Comparison of ENCODE assay signal across 31 cellular contexts in the genomic region with DNA sequence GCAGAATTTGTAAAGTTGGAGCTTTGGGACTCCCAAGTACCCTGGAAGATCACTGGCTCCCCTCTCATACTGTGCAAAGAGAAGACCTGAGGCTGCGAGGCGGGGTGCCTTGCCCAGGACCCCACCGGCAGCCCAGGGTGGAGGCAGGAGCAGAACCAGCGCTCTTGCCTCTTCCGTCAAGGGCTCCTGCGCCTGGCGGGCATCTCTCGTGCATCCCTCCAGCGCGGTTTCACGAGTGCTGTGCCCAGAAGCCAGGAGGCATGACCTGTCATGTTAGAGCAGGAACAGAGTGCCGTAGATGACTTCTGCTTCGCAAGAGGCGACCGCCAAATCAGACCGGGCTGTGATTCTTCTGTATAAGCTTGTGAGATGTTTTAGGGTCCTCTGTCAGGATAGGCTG.
"Had no signal": no experiment of that assay in that cellular context is flagged by ENCODE, and none has a peak within 500 bp of the region (broad histone marks: within the 10 kb centered on the region; RNA-seq: fewer than 3 reads in every experiment).

No MANE protein-coding gene starts in this region.

- H3K27me3 ChIP-seq: ascending aorta, breast epithelium, cardiac muscle cell, colonic mucosa, esophagus muscularis mucosa, foreskin keratinocyte, gastrocnemius medialis, heart left ventricle had no signal

- H3K36me3 Mint-ChIP-seq: activated CD4-positive, alpha-beta memory T cell treated with anti-CD3 and anti-CD28 coated beads for 36 hours; activated naive CD4-positive, alpha-beta T cell treated with anti-CD3 and anti-CD28 coated beads, Interleukin-2, amount 50 U/mL, for 24 hours; brain had no signal

- H3K27me3 Mint-ChIP-seq: activated CD4-positive, alpha-beta T cell treated with anti-CD3 and anti-CD28 coated beads, Interleukin-2, amount 10 ng/mL, durations not matched to agents 24 days and 14 days; activated naive CD4-positive, alpha-beta T cell treated with anti-CD3 and anti-CD28 coated beads, Interleukin-2, amount 50 U/mL, for 24 hours; activated naive CD8-positive, alpha-beta T cell treated with anti-CD3 and anti-CD28 coated beads for 36 hours; activated naive CD8-positive, alpha-beta T cell treated with anti-CD3 and anti-CD28 coated beads, Interleukin-2, amount 50 U/mL, for 24 hours; T-helper 17 cell had no signal

- ATAC-seq: activated CD4-positive, CD25-positive, alpha-beta regulatory T cell treated with anti-CD3 and anti-CD28 coated beads, Interleukin-2, amount 50 U/mL, for 24 hours; activated naive CD8-positive, alpha-beta T cell treated with anti-CD3 and anti-CD28 coated beads, Interleukin-2, amount 50 U/mL, for 24 hours; activated T-cell treated with anti-CD3 and anti-CD28 coated beads, Interleukin-2, amount 50 U/mL, for 4 hours; foreskin keratinocyte; gastrocnemius medialis; heart left ventricle; T-helper 17 cell had no signal

- H3K9me3 ChIP-seq: ascending aorta, breast epithelium, colonic mucosa, esophagus muscularis mucosa, gastrocnemius medialis, heart left ventricle had no signal

- H3K9me3 Mint-ChIP-seq: activated B cell treated with CpG ODN at 0.5 μM for 24 hours; activated CD4-positive, alpha-beta memory T cell treated with anti-CD3 and anti-CD28 coated beads for 36 hours; activated CD4-positive, alpha-beta T cell treated with anti-CD3 and anti-CD28 coated beads, Interleukin-2, amount 10 ng/mL, durations not matched to agents 24 days and 14 days; activated naive CD4-positive, alpha-beta T cell treated with anti-CD3 and anti-CD28 coated beads for 36 hours; activated naive CD4-positive, alpha-beta T cell treated with anti-CD3 and anti-CD28 coated beads, Interleukin-2, amount 50 U/mL, for 24 hours; activated naive CD8-positive, alpha-beta T cell treated with anti-CD3 and anti-CD28 coated beads for 36 hours; activated naive CD8-positive, alpha-beta T cell treated with anti-CD3 and anti-CD28 coated beads, Interleukin-2, amount 50 U/mL, for 24 hours; activated T-cell treated with anti-CD3 and anti-CD28 coated beads, Interleukin-2, amount 50 U/mL, for 4 hours; activated T-helper 2 cell treated with anti-CD3 and anti-CD28 coated beads, Interferon-gamma antibody, Interleukin-2, Interleukin-4, amounts not matched to agents 10 μg/mL and 5 μg/mL and 100 μg/mL, durations not matched to agents 14 hours and 24 hours and 36 hours; brain; T-helper 2 cell treated with Interferon-gamma antibody and Interleukin-4, amounts not matched to agents 5 μg/mL and 100 μg/mL, for 36 hours had no signal

- H3K4me1 Mint-ChIP-seq: activated B cell treated with CpG ODN at 0.5 μM for 24 hours had no signal

- DNase-seq: activated B cell treated with CpG ODN at 0.5 μM for 24 hours; activated CD4-positive, alpha-beta memory T cell treated with anti-CD3 and anti-CD28 coated beads for 36 hours; activated CD4-positive, alpha-beta T cell treated with anti-CD3 and anti-CD28 coated beads, Interleukin-2, amount 10 ng/mL, durations not matched to agents 24 days and 14 days; activated CD8-positive, alpha-beta memory T cell treated with anti-CD3 and anti-CD28 coated beads for 24 hours; activated effector memory CD4-positive, alpha-beta T cell treated with anti-CD3 and anti-CD28 coated beads, Interleukin-2, amount 50 U/mL, for 16 hours; activated naive CD4-positive, alpha-beta T cell treated with anti-CD3 and anti-CD28 coated beads for 36 hours; activated naive CD8-positive, alpha-beta T cell treated with anti-CD3 and anti-CD28 coated beads for 36 hours; activated naive CD8-positive, alpha-beta T cell treated with anti-CD3 and anti-CD28 coated beads, Interleukin-2, amount 50 U/mL, for 24 hours; activated T-cell treated with anti-CD3 and anti-CD28 coated beads, Interleukin-2, amount 50 U/mL, for 4 hours; central memory CD4-positive, alpha-beta T cell; cerebellar nuclear complex; colonic mucosa; effector CD8-positive, alpha-beta T cell; erythroblast; foreskin keratinocyte; gastrocnemius medialis; glutamatergic neuron; heart left ventricle; T-helper 1 cell; T-helper 17 cell; T1000; WERI-Rb-1 had no signal

- H3K27ac ChIP-seq: ascending aorta, breast epithelium, cardiac muscle cell, colonic mucosa, esophagus muscularis mucosa, foreskin keratinocyte, gastrocnemius medialis, heart left ventricle, WERI-Rb-1 had no signal

- H3K27ac Mint-ChIP-seq: activated B cell treated with CpG ODN at 0.5 μM for 24 hours; activated CD4-positive, alpha-beta memory T cell treated with anti-CD3 and anti-CD28 coated beads for 36 hours; activated CD4-positive, alpha-beta T cell treated with anti-CD3 and anti-CD28 coated beads, Interleukin-2, amount 10 ng/mL, durations not matched to agents 24 days and 14 days; activated naive CD4-positive, alpha-beta T cell treated with anti-CD3 and anti-CD28 coated beads for 36 hours; activated naive CD4-positive, alpha-beta T cell treated with anti-CD3 and anti-CD28 coated beads, Interleukin-2, amount 50 U/mL, for 24 hours; activated naive CD8-positive, alpha-beta T cell treated with anti-CD3 and anti-CD28 coated beads for 36 hours; activated naive CD8-positive, alpha-beta T cell treated with anti-CD3 and anti-CD28 coated beads, Interleukin-2, amount 50 U/mL, for 24 hours; activated T-helper 2 cell treated with anti-CD3 and anti-CD28 coated beads, Interferon-gamma antibody, Interleukin-2, Interleukin-4, amounts not matched to agents 10 μg/mL and 5 μg/mL and 100 μg/mL, durations not matched to agents 14 hours and 24 hours and 36 hours; brain; T-helper 2 cell treated with Interferon-gamma antibody and Interleukin-4, amounts not matched to agents 5 μg/mL and 100 μg/mL, for 36 hours had no signal

- H3K4me1 ChIP-seq: breast epithelium, colonic mucosa, foreskin keratinocyte had no signal

- H3K36me3 ChIP-seq: ascending aorta, breast epithelium, cardiac muscle cell, colonic mucosa, esophagus muscularis mucosa, gastrocnemius medialis, WERI-Rb-1 had no signal

- H3K4me3 ChIP-seq: ascending aorta, breast epithelium, cardiac muscle cell, colonic mucosa, esophagus muscularis mucosa, gastrocnemius medialis, heart left ventricle had no signal

- H3K4me3 Mint-ChIP-seq: activated B cell treated with CpG ODN at 0.5 μM for 24 hours; activated CD4-positive, alpha-beta memory T cell treated with anti-CD3 and anti-CD28 coated beads for 36 hours; activated CD4-positive, alpha-beta T cell treated with anti-CD3 and anti-CD28 coated beads, Interleukin-2, amount 10 ng/mL, durations not matched to agents 24 days and 14 days; activated naive CD4-positive, alpha-beta T cell treated with anti-CD3 and anti-CD28 coated beads for 36 hours; activated naive CD4-positive, alpha-beta T cell treated with anti-CD3 and anti-CD28 coated beads, Interleukin-2, amount 50 U/mL, for 24 hours; activated naive CD8-positive, alpha-beta T cell treated with anti-CD3 and anti-CD28 coated beads for 36 hours; activated naive CD8-positive, alpha-beta T cell treated with anti-CD3 and anti-CD28 coated beads, Interleukin-2, amount 50 U/mL, for 24 hours; activated T-cell treated with anti-CD3 and anti-CD28 coated beads, Interleukin-2, amount 50 U/mL, for 4 hours; brain; T-helper 17 cell; T-helper 2 cell treated with Interferon-gamma antibody and Interleukin-4, amounts not matched to agents 5 μg/mL and 100 μg/mL, for 36 hours had no signal
